Comparison of ENCODE assay signal across 8 cellular contexts in genomic region chr10:110919349-110919931, GRCh38. TPM values are rescaled to one million over a fixed set of nuclear protein-coding genes. Genes with fewer than 3 reads are reported as not detected.
A peak's percentile ranks its signal among the peaks of the same experiment; 100 is the strongest.
DNase-seq lines count a peak whose midpoint lies in the region; ATAC-seq and TF ChIP-seq lines count a peak whose summit lies in the region.

Gene SHOC2, plus strand, starts transcription at chr10:110919604. Its CDS starts 44,755 bp downstream, at chr10:110964359.

- CTCF ChIA-PET in T-cell (lab: Charles Lee), result interaction anchor here in 1 of 2 donors (0.6 to 2.1 kb wide), 13 partner anchors 8 to 731 kb away, joined by 3 to 20 read pairs (median 4); no protein-coding TSS in a partner anchor

- DNase-seq in 8988T, result peak; percentile 65
- DNase-seq in T-cell, result peak in 31 of 34 experiments; percentile 94 to 100 (median 98)
- DNase-seq in ascending aorta (ENCODE audit: low spot score in 2 of 2), result peak; percentile 100
- DNase-seq in smooth muscle cell (lab: John Stamatoyannopoulos, UW; ENCODE audit: unreplicated experiment), result peak; percentile 89
- no peak for DNase-seq in MV-4-11 (lab: John Stamatoyannopoulos, UW)

- H3K27me3 Mint-ChIP-seq in T-cell, result no peaks in the 10 kb centered on the region

- peaks cover 11% of the 10 kb centered on the region for H3K36me3 Mint-ChIP-seq in T-cell

- H2AFZ ChIP-seq in smooth muscle cell (ENCODE audit: low read depth), result peak within 1 kb of the TSS; percentile 73

- peak within 1 kb of the TSS; percentile 95 for H3K4me2 ChIP-seq in smooth muscle cell

- TF ChIP-seq CTCF in ascending aorta (IDR thresholded peaks at IDR 0.05) (peak in 1 of 3 experiments; percentile 11), smooth muscle cell (IDR thresholded peaks at IDR 0.05; ENCODE audit: borderline replicate concordance, insufficient read depth, poor library complexity, severe bottlenecking) (peak; percentile 19)

- intact Hi-C loops in ascending aorta (cut with DNase I), result loop anchor here (2.0 to 10.0 kb wide), 3 partner anchors 49 to 697 kb away; partner anchors contain the start of genes DUSP5 and PDCD4

- H3K4me1 ChIP-seq in ascending aorta, result peaks cover 0 to 12% of the 10 kb centered on the region in 2 donors
- peaks cover 28% of the 10 kb centered on the region for H3K4me1 ChIP-seq in smooth muscle cell (ENCODE audit: low read depth)

- peak; percentile 3 for ATAC-seq in GM18519 (IDR thresholded peaks at IDR 0.05; ENCODE audit: low FRiP score, unreplicated experiment)
- peak; percentile 83 for ATAC-seq in HG03108 (IDR thresholded peaks at IDR 0.05; ENCODE audit: unreplicated experiment)
- ATAC-seq in T-cell (replicated peaks in 1 of 4), result peak; percentile 41 to 95 (median 94)

- no peaks in the 10 kb centered on the region for H3K9me3 Mint-ChIP-seq in T-cell

- H3K9me3 ChIP-seq in ascending aorta, result no peaks in the 10 kb centered on the region
- H3K9me3 ChIP-seq in smooth muscle cell (replicated peaks; ENCODE audit: low read depth), result no peaks in the 10 kb centered on the region

- H3K79me2 ChIP-seq in smooth muscle cell (ENCODE audit: low read depth), result peaks cover 52% of the 10 kb centered on the region

- peaks cover 46% of the 10 kb centered on the region for H4K20me1 ChIP-seq in smooth muscle cell (ENCODE audit: low read depth)

- H3K27ac ChIP-seq in ascending aorta (peak within 1 kb of the TSS; percentile 96 to 97), smooth muscle cell (ENCODE audit: low read depth) (peak within 1 kb of the TSS; percentile 99)

- peak within 1 kb of the TSS; percentile 78 to 98 for H3K4me3 ChIP-seq in ascending aorta
- H3K4me3 ChIP-seq in iPS-11a (ENCODE audit: low read depth, low read length), result peak within 1 kb of the TSS; percentile 98
- H3K4me3 ChIP-seq in smooth muscle cell, result peak within 1 kb of the TSS; percentile 81

- peak within 1 kb of the TSS; percentile 99 to 100 for H3K27ac Mint-ChIP-seq in T-cell

- POLR2A ChIA-PET in T-cell (lab: Charles Lee), result interaction anchor here (0.6 to 3.8 kb wide), 14 partner anchors 9 to 712 kb away, joined by 3 to 29 read pairs (median 4); partner anchors contain the start of gene MXI1 (in 1 of the 2)

- peak within 1 kb of the TSS; percentile 98 to 99 (median 99) for H3K4me3 Mint-ChIP-seq in T-cell

- no peaks in the 10 kb centered on the region for H3K36me3 ChIP-seq in ascending aorta
- no peaks in the 10 kb centered on the region for H3K36me3 ChIP-seq in smooth muscle cell (ENCODE audit: low read depth)

- peaks cover 8% of the 10 kb centered on the region for H3F3A ChIP-seq in smooth muscle cell (ENCODE audit: low read depth)

- no peaks in the 10 kb centered on the region for H3K27me3 ChIP-seq in ascending aorta
- no peaks in the 10 kb centered on the region for H3K27me3 ChIP-seq in smooth muscle cell (ENCODE audit: low read depth)

- peak within 1 kb of the TSS; percentile 99 for H3K9ac ChIP-seq in smooth muscle cell (ENCODE audit: low read depth)

- under 1% methylated on average over 40 of the region's 61 CpGs for WGBS in smooth muscle cell (ENCODE audit: low lambda C conversion rate)

- peaks cover 48 to 61% (median 61%) of the 10 kb centered on the region in 3 donors for H3K4me1 Mint-ChIP-seq in T-cell

RNA-seq across cellular contexts. Expression of gene SHOC2, which starts in this region (rescaled TPM):
- total RNA-seq in T-cell, result 10 to 100 TPM; 53.3 to 65.1 (median 54.0) TPM
- 49.6 TPM for total RNA-seq in ascending aorta
- total RNA-seq in smooth muscle cell, result 45.1 and 54.4 TPM in 2 replicates
- 19.3 and 22.7 TPM in 2 replicates for polyA plus RNA-seq in smooth muscle cell

Comparison
In these comparisons a context has a peak if more than half of its experiments do, and no peak if none do; other contexts are left out.
1. ATAC-seq: peak in every context shown above with its lines; median percentile 94 in T-cell; 83 in HG03108; 3 in GM18519.